In the genomic region with DNA sequence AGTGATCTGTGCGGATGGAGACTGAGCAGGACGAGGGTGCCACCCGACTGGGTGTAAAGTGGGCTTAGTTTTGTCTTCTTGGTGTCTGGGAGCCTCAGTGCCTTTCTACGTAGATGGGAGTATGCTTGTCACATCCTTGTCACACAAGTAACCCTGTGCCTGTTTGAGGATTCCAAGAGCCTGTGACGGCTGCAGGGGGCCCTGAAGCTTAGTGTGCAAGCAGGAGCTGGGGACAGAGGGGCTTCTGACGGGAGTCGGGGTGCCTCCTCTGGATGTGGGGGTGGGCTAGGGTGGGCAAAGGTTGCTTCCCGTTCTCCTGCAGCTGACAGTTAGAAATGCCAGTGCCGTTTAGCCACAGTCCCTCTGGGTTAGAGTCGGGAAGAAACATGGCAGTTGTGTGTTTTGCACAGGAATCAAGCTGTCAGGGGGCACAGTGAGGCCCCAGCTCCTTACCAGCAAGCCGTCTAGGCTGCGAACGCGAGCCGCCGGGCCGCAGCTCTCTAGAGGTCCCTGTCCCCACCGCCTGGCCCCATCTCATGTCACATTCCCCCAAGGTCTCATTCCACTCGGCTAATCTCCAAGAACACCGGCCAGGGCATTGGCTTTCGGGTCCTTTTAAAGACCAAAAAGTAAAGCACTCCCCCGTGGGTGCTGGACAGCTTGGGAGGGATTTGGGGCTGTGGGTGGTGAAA, we compare ENCODE assay signal across 30 cellular contexts. TPM values are rescaled to one million over a fixed set of nuclear protein-coding genes. Genes with fewer than 3 reads are reported as not detected.
DNase-seq lines count a peak whose midpoint lies in the region; ATAC-seq and TF ChIP-seq lines count a peak whose summit lies in the region.
"Had no signal": no experiment of that assay in that cellular context is flagged by ENCODE, and none has a peak within 500 bp of the region (broad histone marks: within the 10 kb centered on the region; RNA-seq: fewer than 3 reads in every experiment).

No MANE protein-coding gene starts in this region.

- H3K27me3 ChIP-seq in right atrium auricular region (no peaks in the 10 kb centered on the region), endodermal cell (ENCODE audit: control insufficient read depth, insufficient read depth, low read length, poor library complexity, severe bottlenecking) (peaks cover 10% of the 10 kb centered on the region), neuronal stem cell (ENCODE audit: control insufficient read depth in 3 of 3, insufficient read depth in 3 of 3, low read depth in 1 of 3, low read length in 3 of 3) (no peaks in the 10 kb centered on the region), upper lobe of right lung (peaks cover 51% of the 10 kb centered on the region)
- H3K27me3 ChIP-seq: SJSA1 had no signal

- H3K4me3 Mint-ChIP-seq in endodermal cell = no peak overlapping the region
- H3K4me3 Mint-ChIP-seq: activated CD4-positive, alpha-beta T cell treated with anti-CD3 and anti-CD28 coated beads, Interleukin-2, amount 10 ng/mL, durations not matched to agents 24 days and 14 days; stimulated activated memory B cell treated with anti-CD40 and anti-IgM and Interleukin-4, amounts not matched to agents 10 μg/mL and 1 μg/mL and 100 μg/mL, for 72 hours; T-helper 17 cell had no signal

- peak overlapping the region; percentile 97 for H3K18ac ChIP-seq in neuronal stem cell (ENCODE audit: low read length)

- CTCF ChIA-PET in GM10248 (lab: Yijun Ruan, JAX) = no interaction called here

- no peaks in the 10 kb centered on the region for H3K9me3 Mint-ChIP-seq in endodermal cell
- H3K9me3 Mint-ChIP-seq: activated CD4-positive, alpha-beta T cell treated with anti-CD3 and anti-CD28 coated beads, Interleukin-2, amount 10 ng/mL, durations not matched to agents 24 days and 14 days; stimulated activated memory B cell treated with anti-CD40 and anti-IgM and Interleukin-4, amounts not matched to agents 10 μg/mL and 1 μg/mL and 100 μg/mL, for 72 hours had no signal

- H3K27ac ChIP-seq in right atrium auricular region = no peak overlapping the region
- no peak overlapping the region for H3K27ac ChIP-seq in endodermal cell (ENCODE audit: low read depth, low read length)
- H3K27ac ChIP-seq in neuronal stem cell (replicated peaks; ENCODE audit: low read length) = peak overlapping the region; percentile 60
- H3K27ac ChIP-seq in upper lobe of right lung = no peak overlapping the region
- H3K27ac ChIP-seq: epithelial cell of prostate, foreskin keratinocyte, parathyroid adenoma, SJSA1, thoracic aorta had no signal

- H3K79me1 ChIP-seq in neuronal stem cell (ENCODE audit: low read depth, low read length) = no peaks in the 10 kb centered on the region

- H3K9me3 ChIP-seq in right atrium auricular region (no peaks in the 10 kb centered on the region), endodermal cell (ENCODE audit: control insufficient read depth, low read length) (peaks cover 3% of the 10 kb centered on the region), neuronal stem cell (replicated peaks in 1 of 2; ENCODE audit: control insufficient read depth in 2 of 2, insufficient read depth in 1 of 2, low read depth in 1 of 2, low read length in 2 of 2) (peaks cover 0 to under 1% of the 10 kb centered on the region in 2 donors), upper lobe of right lung (no peaks in the 10 kb centered on the region)
- H3K9me3 ChIP-seq: SJSA1, thoracic aorta had no signal

- ATAC-seq in left ventricle myocardium superior (no peak), upper lobe of right lung (no peak), GM21381 (IDR thresholded peaks at IDR 0.05; ENCODE audit: unreplicated experiment) (no peak)
- ATAC-seq: foreskin keratinocyte; stimulated activated memory B cell treated with anti-CD40 and anti-IgM and Interleukin-4, amounts not matched to agents 10 μg/mL and 1 μg/mL and 100 μg/mL, for 72 hours; T-helper 17 cell had no signal

- H4K91ac ChIP-seq in neuronal stem cell (ENCODE audit: low read depth, low read length, poor library complexity) = peak overlapping the region; percentile 81

- H3K27me3 Mint-ChIP-seq in endodermal cell (ENCODE audit: insufficient read depth) = peaks cover 14% of the 10 kb centered on the region

- peak overlapping the region; percentile 49 for H2BK120ac ChIP-seq in neuronal stem cell (ENCODE audit: low read depth, low read length)

- H3K36me3 ChIP-seq in right atrium auricular region = no peaks in the 10 kb centered on the region
- H3K36me3 ChIP-seq in endodermal cell (ENCODE audit: control insufficient read depth, insufficient read depth, low read length) = no peaks in the 10 kb centered on the region
- H3K36me3 ChIP-seq in neuronal stem cell (replicated peaks in 1 of 2; ENCODE audit: control insufficient read depth in 2 of 2, insufficient read depth in 2 of 2, low read length in 2 of 2) = no peaks in the 10 kb centered on the region
- no peaks in the 10 kb centered on the region for H3K36me3 ChIP-seq in upper lobe of right lung
- H3K36me3 ChIP-seq: thoracic aorta had no signal

- peak overlapping the region; percentile 2 for H2BK5ac ChIP-seq in neuronal stem cell (ENCODE audit: low read length)

- DNase-seq in right atrium auricular region (ENCODE audit: low spot score) (peak; percentile 36), left ventricle myocardium superior (no peak), endodermal cell (peak; percentile 41), neuronal stem cell (ENCODE audit: low spot score) (no peak), upper lobe of right lung (peak; percentile 51), GM10248 (ENCODE audit: extremely low spot score) (no peak), NCI-H510A (lab: John Stamatoyannopoulos, UW) (no peak)
- DNase-seq: activated CD4-positive, alpha-beta T cell treated with anti-CD3 and anti-CD28 coated beads, Interleukin-2, amount 10 ng/mL, durations not matched to agents 24 days and 14 days; activated gamma-delta T cell; DMS 273 treated with DMSO at 0.1 percent for 48 hours; foreskin keratinocyte; hippocampal formation; mammary epithelial cell; NCI-H1105; NCI-H2081; NCI-H446 treated with DMSO at 0.1 percent for 48 hours; NK-92 treated with Interleukin-12 subunit alpha and Interleukin-12 subunit beta, amount 100 ng/mL, for 24 hours; stimulated activated CD4-positive, alpha-beta T cell treated with anti-CD3 and anti-CD28 coated beads, Interleukin-1b, Interleukin-23, amount 100 ng/mL, for 48 hours; T-helper 17 cell had no signal

- H3K23ac ChIP-seq in neuronal stem cell (ENCODE audit: low read depth, low read length, poor library complexity) = no peak overlapping the region

- peak overlapping the region; percentile 57 for H2AK5ac ChIP-seq in neuronal stem cell (ENCODE audit: low read depth, low read length)

- no peak overlapping the region for H4K8ac ChIP-seq in neuronal stem cell (ENCODE audit: low read depth, low read length)

- no peak for TF ChIP-seq CTCF in right atrium auricular region (IDR thresholded peaks at IDR 0.05)
- TF ChIP-seq CTCF in endodermal cell (conservative IDR thresholded peaks at IDR 0.05) = no peak
- no peak for TF ChIP-seq CTCF in upper lobe of right lung (IDR thresholded peaks at IDR 0.05)
- TF ChIP-seq CTCF in GM10248 (IDR thresholded peaks at IDR 0.05; ENCODE audit: control extremely low read depth, extremely low read depth, low read depth, missing control alignments) = no peak

- POLR2A ChIA-PET in GM10248 (lab: Yijun Ruan, JAX) = no interaction called here

- H3K4me1 ChIP-seq in right atrium auricular region (peaks cover 0 to 10% of the 10 kb centered on the region in 2 donors), endodermal cell (ENCODE audit: control insufficient read depth, insufficient read depth, low read length) (peaks cover 8% of the 10 kb centered on the region), neuronal stem cell (ENCODE audit: control insufficient read depth in 2 of 2, insufficient read depth in 1 of 2, low read depth in 1 of 2, low read length in 2 of 2) (peaks cover 22 to 46% of the 10 kb centered on the region in 2 donors), upper lobe of right lung (peaks cover 9% of the 10 kb centered on the region)
- H3K4me1 ChIP-seq: foreskin keratinocyte, parathyroid adenoma, SJSA1 had no signal

- H3K4me3 ChIP-seq in right atrium auricular region (no peak overlapping the region), endodermal cell (ENCODE audit: low read length) (no peak overlapping the region), neuronal stem cell (ENCODE audit: low read length in 2 of 2) (no peak overlapping the region), upper lobe of right lung (no peak overlapping the region)
- H3K4me3 ChIP-seq: dorsolateral prefrontal cortex, SJSA1, thoracic aorta had no signal

- H2BK15ac ChIP-seq in neuronal stem cell (ENCODE audit: low read length) = peak overlapping the region; percentile 32

- 74 to 85% methylated on average over 6 to 22 of the region's 22 CpGs for WGBS in endodermal cell (ENCODE audit: insufficient coverage in 1 of 2, insufficient read length in 1 of 2), 2 experiments
- no CpG with 5 or more reads among the region's 22 CpGs for WGBS in neuronal stem cell (ENCODE audit: extremely low coverage in 2 of 2, insufficient read length in 2 of 2, insufficient replicate concordance in 1 of 2), 2 donors

- H3K9ac ChIP-seq in endodermal cell (ENCODE audit: extremely low read depth, low read length, poor library complexity, severe bottlenecking) (no peak overlapping the region), neuronal stem cell (ENCODE audit: low read depth, low read length, poor library complexity) (peak overlapping the region; percentile 3)
- H3K9ac ChIP-seq: parathyroid adenoma had no signal

- no peak overlapping the region for H3K4me2 ChIP-seq in neuronal stem cell (ENCODE audit: insufficient read depth, low read length, poor library complexity, severe bottlenecking)

- H3K36me3 Mint-ChIP-seq in endodermal cell (ENCODE audit: low read depth) = no peaks in the 10 kb centered on the region
- H3K36me3 Mint-ChIP-seq: CD14-positive monocyte; stimulated activated memory B cell treated with anti-CD40 and anti-IgM and Interleukin-4, amounts not matched to agents 10 μg/mL and 1 μg/mL and 100 μg/mL, for 72 hours had no signal

- H3K27ac Mint-ChIP-seq in endodermal cell = no peak overlapping the region
- H3K27ac Mint-ChIP-seq: activated CD4-positive, alpha-beta T cell treated with anti-CD3 and anti-CD28 coated beads, Interleukin-2, amount 10 ng/mL, durations not matched to agents 24 days and 14 days; CD14-positive monocyte; stimulated activated memory B cell treated with anti-CD40 and anti-IgM and Interleukin-4, amounts not matched to agents 10 μg/mL and 1 μg/mL and 100 μg/mL, for 72 hours; T-helper 17 cell had no signal

- peak overlapping the region; percentile 14 for H3K14ac ChIP-seq in neuronal stem cell (ENCODE audit: low read length)

- H2BK12ac ChIP-seq in neuronal stem cell (ENCODE audit: low read length) = no peak overlapping the region

- H3K4ac ChIP-seq in neuronal stem cell (ENCODE audit: low read length) = peak overlapping the region; percentile 0

- intact Hi-C loops in left ventricle myocardium superior (cut with micrococcal nuclease) = no loop called here
- intact Hi-C loops in upper lobe of right lung (cut with DNase I) = no loop called here

- peaks cover 26% of the 10 kb centered on the region for H3K4me1 Mint-ChIP-seq in endodermal cell
- H3K4me1 Mint-ChIP-seq: activated CD4-positive, alpha-beta T cell treated with anti-CD3 and anti-CD28 coated beads, Interleukin-2, amount 10 ng/mL, durations not matched to agents 24 days and 14 days; stimulated activated memory B cell treated with anti-CD40 and anti-IgM and Interleukin-4, amounts not matched to agents 10 μg/mL and 1 μg/mL and 100 μg/mL, for 72 hours; T-helper 17 cell had no signal

- peak overlapping the region; percentile 65 for H2AFZ ChIP-seq in neuronal stem cell (ENCODE audit: low read length)
- H2AFZ ChIP-seq: parathyroid adenoma had no signal

RNA-seq across cellular contexts. Expression of gene RTL1, which starts 7.0 kb away (rescaled TPM):
- total RNA-seq in right atrium auricular region (not detected), left ventricle myocardium superior (not detected), endodermal cell (1 to 10 TPM in 1 of 2 donors, under 1 TPM in 1; 0.86 to 2.0 TPM), upper lobe of right lung (not detected)
- polyA plus RNA-seq in endodermal cell (2013, experiment 1 of 2) = 0.78 TPM
- polyA plus RNA-seq in endodermal cell (2013, experiment 2 of 2) = 0.87 TPM
- 3.6 TPM for polyA plus RNA-seq in neuronal stem cell (2013, experiment 1 of 2)
- polyA plus RNA-seq in neuronal stem cell (2013, experiment 2 of 2) = 3.6 TPM
- total RNA-seq: activated CD4-positive, alpha-beta T cell treated with anti-CD3 and anti-CD28 coated beads, Interleukin-2, amount 10 ng/mL, durations not matched to agents 24 days and 14 days; foreskin keratinocyte; G401; H4; mammary epithelial cell; SJSA1; T-helper 17 cell; thoracic aorta had no signal
- polyA plus RNA-seq: AG04450, CD14-positive monocyte, foreskin keratinocyte, mammary epithelial cell had no signal

Comparison
In these comparisons a context has a peak if more than half of its experiments do, and no peak if none do; other contexts are left out.
1. DNase-seq: peak in right atrium auricular region (single experiment), endodermal cell (single experiment) and upper lobe of right lung (single experiment); none in left ventricle myocardium superior (single experiment), neuronal stem cell (single experiment), GM10248 (single experiment) and NCI-H510A (single experiment).